Comparison of ENCODE assay signal across 9 cellular contexts in genomic region chr10:132453470-132453861, GRCh38. TPM values are rescaled to one million over a fixed set of nuclear protein-coding genes. Genes with fewer than 3 reads are reported as not detected.
A peak's percentile ranks its signal among the peaks of the same experiment; 100 is the strongest.
DNase-seq lines count a peak whose midpoint lies in the region; ATAC-seq and TF ChIP-seq lines count a peak whose summit lies in the region.
"Had no signal": no experiment of that assay in that cellular context is flagged by ENCODE, and none has a peak within 500 bp of the region (broad histone marks: within the 10 kb centered on the region; RNA-seq: fewer than 3 reads in every experiment).

No MANE protein-coding gene starts in this region.

- H3K27ac Mint-ChIP-seq in immature natural killer cell: peak overlapping the region in 4 of 6 donors; percentile 61 to 91 (median 70)

- peaks cover 0 to 10% (median 0%) of the 10 kb centered on the region in 9 donors for H3K27me3 ChIP-seq in heart left ventricle
- no peaks in the 10 kb centered on the region for H3K27me3 ChIP-seq in PC-3 (ENCODE audit: low read length)
- H3K27me3 ChIP-seq in upper lobe of left lung: no peaks in the 10 kb centered on the region

- DNase-seq in heart left ventricle (peak in 3 of 5 donors; percentile 27 to 59 (median 38)), cardiac septum (ENCODE audit: low spot score) (no peak), PC-3 (no peak), immature natural killer cell (no peak), upper lobe of left lung (peak in 1 of 2 donors; percentile 88), NCI-H187 treated with DMSO at 0.1 percent for 48 hours (lab: John Stamatoyannopoulos, UW) (no peak), NCI-H1930 (lab: John Stamatoyannopoulos, UW) (no peak)
- DNase-seq in activated CD4-positive, alpha-beta T cell treated with anti-CD3 and anti-CD28 coated beads for 1 hour: no peak

- H4K20me1 ChIP-seq in PC-3 (ENCODE audit: low read length): no peaks in the 10 kb centered on the region

- H3K9me3 ChIP-seq in heart left ventricle: no peaks in the 10 kb centered on the region
- no peaks in the 10 kb centered on the region for H3K9me3 ChIP-seq in PC-3 (ENCODE audit: low read length)
- no peaks in the 10 kb centered on the region for H3K9me3 ChIP-seq in upper lobe of left lung

- H3K36me3 ChIP-seq in heart left ventricle: no peaks in the 10 kb centered on the region
- H3K36me3 ChIP-seq in PC-3 (ENCODE audit: low read depth, low read length): no peaks in the 10 kb centered on the region
- no peaks in the 10 kb centered on the region for H3K36me3 ChIP-seq in upper lobe of left lung

- no peak for TF ChIP-seq POLR2A in heart left ventricle (IDR thresholded peaks at IDR 0.05)
- TF ChIP-seq POLR2A in upper lobe of left lung (IDR thresholded peaks at IDR 0.05): no peak

- no peak for TF ChIP-seq EP300 in upper lobe of left lung (IDR thresholded peaks at IDR 0.05)

- peak overlapping the region in 1 of 5 donors; percentile 32 for H3K4me3 Mint-ChIP-seq in immature natural killer cell

- no peaks in the 10 kb centered on the region for H3F3A ChIP-seq in PC-3 (ENCODE audit: low read length, unreplicated experiment)

- no peaks in the 10 kb centered on the region for H3K9me2 ChIP-seq in PC-3 (replicated peaks; ENCODE audit: low read length)

- ATAC-seq in heart left ventricle: peak in 1 of 4 donors; percentile 2
- peak; percentile 5 for ATAC-seq in PC-3
- no peak for ATAC-seq in upper lobe of left lung (ENCODE audit: low FRiP score in 2 of 2)

- H3K9ac ChIP-seq in PC-3 (ENCODE audit: low read length): peak overlapping the region; percentile 13; the same call in 1 of the 2 replicates

- peak in 1 of 12 donors; percentile 2 for TF ChIP-seq CTCF in heart left ventricle (IDR thresholded peaks at IDR 0.05)
- TF ChIP-seq CTCF in PC-3 (conservative IDR thresholded peaks at IDR 0.05; ENCODE audit: low read depth, low read length): peak; percentile 27; the same call in 1 of the 2 replicates
- TF ChIP-seq CTCF in upper lobe of left lung (IDR thresholded peaks at IDR 0.05): peak in 1 of 6 experiments; percentile 21

- intact Hi-C loops in heart left ventricle (cut with DNase I) (loop anchor here (1.0 to 10.0 kb wide), 10 partner anchors 57 to 671 kb away; partner anchors contain the start of gene PWWP2B (in 1 of the 10)), cardiac septum (cut with DNase I) (loop anchor here (1.0 kb wide), 2 partner anchors 66 to 230 kb away; no protein-coding TSS in a partner anchor), PC-3 (cut with micrococcal nuclease) (loop anchor here (2.0 to 5.0 kb wide), 2 partner anchors 63 to 231 kb away; no protein-coding TSS in a partner anchor)

- H3K79me2 ChIP-seq in PC-3 (ENCODE audit: low read length): no peaks in the 10 kb centered on the region

- H3K4me1 ChIP-seq in heart left ventricle: peaks cover 0 to 23% (median 11%) of the 10 kb centered on the region in 12 donors
- H3K4me1 ChIP-seq in PC-3 (ENCODE audit: insufficient read depth, low read length): peaks cover 18% of the 10 kb centered on the region
- peaks cover 21 to 34% (median 25%) of the 10 kb centered on the region in 4 donors for H3K4me1 ChIP-seq in upper lobe of left lung

- CTCF ChIA-PET in PC-3 (lab: Charles Lee): no interaction called here

- BruUV-seq in PC-3 (replicated peaks; lab: Mats Ljungman, UMichigan): no TSS peak

- H3K4me1 Mint-ChIP-seq in immature natural killer cell: peaks cover 6 to 13% of the 10 kb centered on the region in 2 donors

- H3K36me3 Mint-ChIP-seq in immature natural killer cell: no peaks in the 10 kb centered on the region
- H3K36me3 Mint-ChIP-seq: activated CD4-positive, alpha-beta memory T cell treated with anti-CD3 and anti-CD28 coated beads for 36 hours had no signal

- H3K4me3 ChIP-seq in heart left ventricle: peak overlapping the region in 9 of 12 donors; percentile 1 to 37 (median 17)
- peak overlapping the region; percentile 51; the same call in 1 of the 2 replicates for H3K4me3 ChIP-seq in PC-3 (ENCODE audit: low read length)
- H3K4me3 ChIP-seq in upper lobe of left lung: peak overlapping the region in 3 of 4 donors; percentile 12 to 26 (median 15)

- no peaks in the 10 kb centered on the region for H3K9me3 Mint-ChIP-seq in immature natural killer cell
- H3K9me3 Mint-ChIP-seq: activated CD4-positive, alpha-beta memory T cell treated with anti-CD3 and anti-CD28 coated beads for 36 hours had no signal

- WGBS in heart left ventricle, 4 donors: 64 to 66% (median 64%) methylated on average over 13 to 15 of the region's 15 CpGs
- WGBS in upper lobe of left lung, 2 donors: 47 to 64% methylated on average over 4 to 7 of the region's 15 CpGs

- peak overlapping the region; percentile 52 for H2AFZ ChIP-seq in PC-3 (ENCODE audit: low read length)

- peaks cover 0 to 3% (median 3%) of the 10 kb centered on the region in 3 donors for H3K27me3 Mint-ChIP-seq in immature natural killer cell (ENCODE audit: low read depth in 3 of 3)
- H3K27me3 Mint-ChIP-seq: activated CD4-positive, alpha-beta memory T cell treated with anti-CD3 and anti-CD28 coated beads for 36 hours had no signal

- H3K27ac ChIP-seq in heart left ventricle (no peak overlapping the region), PC-3 (ENCODE audit: low read length) (no peak overlapping the region), upper lobe of left lung (peak overlapping the region in 2 of 4 donors; percentile 40 to 81)

- H3K4me2 ChIP-seq in PC-3 (ENCODE audit: low read length): peak overlapping the region; percentile 73

- POLR2A ChIA-PET in PC-3 (lab: Charles Lee; ENCODE audit: unreplicated experiment): no interaction called here

RNA-seq across cellular contexts. Expression of gene PWWP2B, which starts 56.5 kb away (rescaled TPM):
- total RNA-seq in heart left ventricle (10 to 100 TPM; 10.5 to 23.5 (median 15.3) TPM), cardiac septum (14.3 TPM), PC-3 (2014; rRNA removed) (24.5 and 41.5 TPM in 2 replicates), upper lobe of left lung (10 to 100 TPM; 20.2 to 54.4 (median 32.9) TPM)
- polyA plus RNA-seq in heart left ventricle (10 to 100 TPM; 13.8 to 19.7 TPM), immature natural killer cell (1 to 10 TPM; 4.0 to 7.3 (median 4.3) TPM)

Comparison
In these comparisons a context has a peak if more than half of its experiments do, and no peak if none do; other contexts are left out.
1. DNase-seq: peak in heart left ventricle (3 of 5); none in cardiac septum (single experiment), PC-3 (single experiment), immature natural killer cell (0 of 3), NCI-H187 treated with DMSO at 0.1 percent for 48 hours (single experiment), activated CD4-positive, alpha-beta T cell treated with anti-CD3 and anti-CD28 coated beads for 1 hour (single experiment) and NCI-H1930 (0 of 2).
2. Peak in every context shown above with its lines, with median percentiles within 50 percentile points of each other: H3K4me3 ChIP-seq.